ENCODE assay signal across 17 cellular contexts in genomic region chr18:37156330-37156942, GRCh38.
"Had no signal": no experiment of that assay in that cellular context is flagged by ENCODE, and none has a peak within 500 bp of the region (broad histone marks: within the 10 kb centered on the region; RNA-seq: fewer than 3 reads in every experiment).

No MANE protein-coding gene starts in this region.

- H3K27ac Mint-ChIP-seq: activated CD4-positive, alpha-beta memory T cell treated with anti-CD3 and anti-CD28 coated beads for 36 hours; activated CD4-positive, alpha-beta T cell treated with anti-CD3 and anti-CD28 coated beads for 36 hours; activated CD8-positive, alpha-beta memory T cell treated with anti-CD3 and anti-CD28 coated beads, Interleukin-2, amount 10 ng/mL, durations not matched to agents 7 days and 5 days; activated naive CD4-positive, alpha-beta T cell treated with anti-CD3 and anti-CD28 coated beads, Interleukin-2, amount 10 ng/mL, durations not matched to agents 7 days and 5 days; mesothelial cell of epicardium; progenitor cell of endocrine pancreas had no signal

- DNase-seq: activated CD4-positive, alpha-beta memory T cell treated with anti-CD3 and anti-CD28 coated beads for 36 hours; activated CD4-positive, alpha-beta T cell treated with anti-CD3 and anti-CD28 coated beads for 36 hours; activated CD8-positive, alpha-beta memory T cell treated with anti-CD3 and anti-CD28 coated beads, Interleukin-2, amount 10 ng/mL, durations not matched to agents 7 days and 5 days; activated naive CD4-positive, alpha-beta T cell treated with anti-CD3 and anti-CD28 coated beads, Interleukin-2, amount 10 ng/mL, durations not matched to agents 7 days and 5 days; activated T-cell treated with anti-CD3 and anti-CD28 coated beads, Interleukin-2, amount 50 U/mL, for 1 hour; foreskin fibroblast; kidney glomerular epithelial cell; right cardiac atrium; small intestine; stimulated activated CD4-positive, alpha-beta T cell treated with anti-CD3 and anti-CD28 coated beads, Interleukin-4, amount 100 ng/mL, for 4 hours; stimulated activated CD8-positive, alpha-beta memory T cell treated with anti-CD3 and anti-CD28 coated beads, Interleukin-4, amount 100 ng/mL, for 48 hours; stimulated activated naive CD4-positive, alpha-beta T cell treated with Interleukin-2 at 50 U/mL for 16 hours; substantia nigra had no signal

- H3K27me3 Mint-ChIP-seq: activated CD4-positive, alpha-beta memory T cell treated with anti-CD3 and anti-CD28 coated beads for 36 hours; activated CD4-positive, alpha-beta T cell treated with anti-CD3 and anti-CD28 coated beads for 36 hours; activated CD8-positive, alpha-beta memory T cell treated with anti-CD3 and anti-CD28 coated beads, Interleukin-2, amount 10 ng/mL, durations not matched to agents 7 days and 5 days; activated naive CD4-positive, alpha-beta T cell treated with anti-CD3 and anti-CD28 coated beads, Interleukin-2, amount 10 ng/mL, durations not matched to agents 7 days and 5 days; progenitor cell of endocrine pancreas had no signal

- H3K9me3 ChIP-seq: esophagus muscularis mucosa, tibial nerve had no signal

- H3K4me3 Mint-ChIP-seq: activated CD4-positive, alpha-beta memory T cell treated with anti-CD3 and anti-CD28 coated beads for 36 hours; activated CD4-positive, alpha-beta T cell treated with anti-CD3 and anti-CD28 coated beads for 36 hours; activated CD8-positive, alpha-beta memory T cell treated with anti-CD3 and anti-CD28 coated beads, Interleukin-2, amount 10 ng/mL, durations not matched to agents 7 days and 5 days; activated naive CD4-positive, alpha-beta T cell treated with anti-CD3 and anti-CD28 coated beads, Interleukin-2, amount 10 ng/mL, durations not matched to agents 7 days and 5 days; mesothelial cell of epicardium had no signal

- H3K36me3 ChIP-seq: esophagus muscularis mucosa had no signal

- H3K4me3 ChIP-seq: esophagus muscularis mucosa, tibial nerve had no signal

- H3K4me1 Mint-ChIP-seq: activated CD4-positive, alpha-beta T cell treated with anti-CD3 and anti-CD28 coated beads for 36 hours; activated naive CD4-positive, alpha-beta T cell treated with anti-CD3 and anti-CD28 coated beads, Interleukin-2, amount 10 ng/mL, durations not matched to agents 7 days and 5 days; mesothelial cell of epicardium had no signal

- H3K4me1 ChIP-seq: esophagus muscularis mucosa, tibial nerve had no signal

- H3K9me3 Mint-ChIP-seq: activated CD4-positive, alpha-beta memory T cell treated with anti-CD3 and anti-CD28 coated beads for 36 hours had no signal

- ATAC-seq: activated CD4-positive, alpha-beta T cell treated with anti-CD3 and anti-CD28 coated beads for 36 hours; activated CD8-positive, alpha-beta memory T cell treated with anti-CD3 and anti-CD28 coated beads, Interleukin-2, amount 10 ng/mL, durations not matched to agents 7 days and 5 days; right cardiac atrium had no signal

- H3K27me3 ChIP-seq: esophagus muscularis mucosa, tibial nerve had no signal

- H3K36me3 Mint-ChIP-seq: activated CD8-positive, alpha-beta memory T cell treated with anti-CD3 and anti-CD28 coated beads, Interleukin-2, amount 10 ng/mL, durations not matched to agents 7 days and 5 days; activated naive CD4-positive, alpha-beta T cell treated with anti-CD3 and anti-CD28 coated beads, Interleukin-2, amount 10 ng/mL, durations not matched to agents 7 days and 5 days; mesothelial cell of epicardium had no signal

- H3K27ac ChIP-seq: esophagus muscularis mucosa, tibial nerve had no signal
